Comparison of ENCODE assay signal across 23 cellular contexts in the genomic region with DNA sequence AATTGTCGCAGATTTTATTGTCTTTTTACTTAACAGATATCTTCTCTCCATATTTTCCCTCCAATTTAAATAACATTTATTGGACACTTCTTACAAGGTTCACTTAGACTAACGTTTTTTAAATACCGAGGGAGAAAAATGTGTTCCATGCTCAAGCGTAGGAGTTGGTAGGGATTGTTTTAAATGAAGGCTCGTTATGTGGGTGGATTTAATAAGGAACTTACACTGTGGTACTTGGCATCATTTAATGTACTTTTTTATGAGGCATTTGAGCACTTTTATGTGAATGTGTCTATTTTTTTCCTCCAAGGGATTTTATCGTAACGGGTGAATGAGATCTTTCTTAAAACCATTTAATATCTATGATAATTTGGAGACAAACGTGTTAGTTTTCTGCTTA.
"Had no signal": no experiment of that assay in that cellular context is flagged by ENCODE, and none has a peak within 500 bp of the region (broad histone marks: within the 10 kb centered on the region; RNA-seq: fewer than 3 reads in every experiment).

No MANE protein-coding gene starts in this region.

- H3K4me1 ChIP-seq: psoas muscle, right atrium auricular region had no signal

- H3K4me3 ChIP-seq: hepatocyte, psoas muscle, right atrium auricular region, smooth muscle cell, thoracic aorta, vagina had no signal

- H3K27ac Mint-ChIP-seq: activated CD8-positive, alpha-beta T cell treated with anti-CD3 and anti-CD28 coated beads for 36 hours; activated naive CD4-positive, alpha-beta T cell treated with anti-CD3 and anti-CD28 coated beads, Interleukin-2, amount 50 U/mL, for 24 hours; activated naive CD8-positive, alpha-beta T cell treated with anti-CD3 and anti-CD28 coated beads, Interleukin-2, amount 50 U/mL, for 24 hours; activated T-helper 17 cell treated with anti-CD3 and anti-CD28 coated beads, Interleukin-2, amount 50 U/mL, for 72 hours; naive thymus-derived CD4-positive, alpha-beta T cell had no signal

- ATAC-seq: activated CD8-positive, alpha-beta T cell treated with anti-CD3 and anti-CD28 coated beads for 36 hours; activated naive CD8-positive, alpha-beta T cell treated with anti-CD3 and anti-CD28 coated beads, Interleukin-2, amount 50 U/mL, for 24 hours; activated T-cell treated with anti-CD3 and anti-CD28 coated beads, Interleukin-2, amount 50 U/mL, for 4 hours; activated T-helper 17 cell treated with anti-CD3 and anti-CD28 coated beads, Interleukin-2, amount 50 U/mL, for 72 hours; left colon; naive thymus-derived CD4-positive, alpha-beta T cell; psoas muscle had no signal

- H3K4me3 Mint-ChIP-seq: activated B cell treated with CpG ODN at 0.5 μM for 24 hours; activated CD8-positive, alpha-beta T cell treated with anti-CD3 and anti-CD28 coated beads for 36 hours; activated naive CD4-positive, alpha-beta T cell treated with anti-CD3 and anti-CD28 coated beads, Interleukin-2, amount 50 U/mL, for 24 hours; activated naive CD8-positive, alpha-beta T cell treated with anti-CD3 and anti-CD28 coated beads, Interleukin-2, amount 50 U/mL, for 24 hours; activated T-cell treated with anti-CD3 and anti-CD28 coated beads, Interleukin-2, amount 50 U/mL, for 4 hours; activated T-helper 17 cell treated with anti-CD3 and anti-CD28 coated beads, Interleukin-2, amount 50 U/mL, for 72 hours; central memory CD8-positive, alpha-beta T cell; mesothelial cell of epicardium; naive thymus-derived CD4-positive, alpha-beta T cell had no signal

- H3K4me1 Mint-ChIP-seq: activated naive CD4-positive, alpha-beta T cell treated with anti-CD3 and anti-CD28 coated beads, Interleukin-2, amount 50 U/mL, for 24 hours; activated T-helper 17 cell treated with anti-CD3 and anti-CD28 coated beads, Interleukin-2, amount 50 U/mL, for 72 hours; naive thymus-derived CD4-positive, alpha-beta T cell had no signal

- H3K9me3 Mint-ChIP-seq: activated B cell treated with CpG ODN at 0.5 μM for 24 hours; activated CD8-positive, alpha-beta T cell treated with anti-CD3 and anti-CD28 coated beads for 36 hours; activated naive CD4-positive, alpha-beta T cell treated with anti-CD3 and anti-CD28 coated beads, Interleukin-2, amount 50 U/mL, for 24 hours; activated naive CD8-positive, alpha-beta T cell treated with anti-CD3 and anti-CD28 coated beads, Interleukin-2, amount 50 U/mL, for 24 hours; activated T-cell treated with anti-CD3 and anti-CD28 coated beads, Interleukin-2, amount 50 U/mL, for 4 hours; activated T-helper 17 cell treated with anti-CD3 and anti-CD28 coated beads, Interleukin-2, amount 50 U/mL, for 72 hours; central memory CD8-positive, alpha-beta T cell; mesothelial cell of epicardium; naive thymus-derived CD4-positive, alpha-beta T cell had no signal

- H3K36me3 ChIP-seq: right atrium auricular region, thoracic aorta, vagina had no signal

- H3K9me3 ChIP-seq: psoas muscle, right atrium auricular region, thoracic aorta, vagina had no signal

- H3K27me3 ChIP-seq: hepatocyte, right atrium auricular region, vagina had no signal

- DNase-seq: activated B cell treated with CpG ODN at 0.5 μM for 24 hours; activated CD4-positive, alpha-beta T cell treated with anti-CD3 and anti-CD28 coated beads, Interleukin-2, amount 50 U/mL, for 1 hour; activated CD8-positive, alpha-beta T cell treated with anti-CD3 and anti-CD28 coated beads for 36 hours; activated naive CD8-positive, alpha-beta T cell treated with anti-CD3 and anti-CD28 coated beads, Interleukin-2, amount 50 U/mL, for 24 hours; activated T-cell treated with anti-CD3 and anti-CD28 coated beads, Interleukin-2, amount 50 U/mL, for 4 hours; amygdala; dermis blood vessel endothelial cell; effector CD8-positive, alpha-beta T cell; left colon; naive thymus-derived CD4-positive, alpha-beta T cell; nucleus accumbens; psoas muscle; stimulated activated CD4-positive, alpha-beta T cell treated with anti-CD3 and anti-CD28 coated beads, Interleukin-1b, Interleukin-23, amount 100 ng/mL, for 48 hours; stimulated activated naive CD4-positive, alpha-beta T cell treated with Interleukin-2 at 50 U/mL for 16 hours had no signal

- H3K36me3 Mint-ChIP-seq: activated naive CD4-positive, alpha-beta T cell treated with anti-CD3 and anti-CD28 coated beads, Interleukin-2, amount 50 U/mL, for 24 hours; naive thymus-derived CD4-positive, alpha-beta T cell had no signal

- H3K27me3 Mint-ChIP-seq: activated B cell treated with CpG ODN at 0.5 μM for 24 hours; activated CD8-positive, alpha-beta T cell treated with anti-CD3 and anti-CD28 coated beads for 36 hours; activated naive CD4-positive, alpha-beta T cell treated with anti-CD3 and anti-CD28 coated beads, Interleukin-2, amount 50 U/mL, for 24 hours; activated naive CD8-positive, alpha-beta T cell treated with anti-CD3 and anti-CD28 coated beads, Interleukin-2, amount 50 U/mL, for 24 hours; activated T-helper 17 cell treated with anti-CD3 and anti-CD28 coated beads, Interleukin-2, amount 50 U/mL, for 72 hours; central memory CD8-positive, alpha-beta T cell had no signal
